ENCODE assay signal across 1 cellular context in genomic region chr19:46994141-46994686, GRCh38.
TF ChIP-seq lines count a peak whose summit lies in the region.

No MANE protein-coding gene starts in this region.

TF ChIP-seq in K562, 482 proteins besides CTCF, POLR2A, EP300 and RAD21:
- no peak for TF ChIP-seq ELK3 (CRISPR knock-in tag; IDR thresholded peaks at IDR 0.05)
- peak; percentile 78 for TF ChIP-seq RBM22 (IDR thresholded peaks at IDR 0.05; ENCODE audit: low read depth, low read length, poor library complexity, severe bottlenecking)
- TF ChIP-seq POLR2H (tag; IDR thresholded peaks at IDR 0.05; ENCODE audit: low read depth) = no peak
- TF ChIP-seq E2F4 (CRISPR knock-in tag; IDR thresholded peaks at IDR 0.05; ENCODE audit: low read depth) = no peak
- TF ChIP-seq POLR2G (IDR thresholded peaks at IDR 0.05; ENCODE audit: low read depth, low read length) = peak; percentile 38
- no peak for TF ChIP-seq NCOA6 (IDR thresholded peaks at IDR 0.05)
- TF ChIP-seq FOXP1 (CRISPR knock-in tag; IDR thresholded peaks at IDR 0.05) = no peak
- no peak for TF ChIP-seq HBP1 (CRISPR knock-in tag; IDR thresholded peaks at IDR 0.05)
- TF ChIP-seq ZC3H8 (IDR thresholded peaks at IDR 0.05) = no peak
- TF ChIP-seq YY1 (IDR thresholded peaks at IDR 0.05; ENCODE audit: borderline replicate concordance in 1 of 3, control insufficient read depth in 1 of 3, extremely low read depth in 1 of 3, insufficient read depth in 3 of 3, insufficient read length in 1 of 3, insufficient replicate concordance in 2 of 3, low read depth in 1 of 3, low read length in 2 of 3) = no peak
- no peak for TF ChIP-seq ZNF76 (CRISPR knock-in tag; IDR thresholded peaks at IDR 0.05; ENCODE audit: borderline replicate concordance)
- no peak for TF ChIP-seq ZNF586 (CRISPR knock-in tag; conservative IDR thresholded peaks at IDR 0.05)
- TF ChIP-seq ZNF780A (CRISPR knock-in tag; IDR thresholded peaks at IDR 0.05) = no peak
